ENCODE assay signal across 10 cellular contexts in genomic region chr11:1571760-1572199, GRCh38. TPM values are rescaled to one million over a fixed set of nuclear protein-coding genes. Genes with fewer than 3 reads are reported as not detected.
A peak's percentile ranks its signal among the peaks of the same experiment; 100 is the strongest.
DNase-seq lines count a peak whose midpoint lies in the region; ATAC-seq and TF ChIP-seq lines count a peak whose summit lies in the region.
"Had no signal": no experiment of that assay in that cellular context is flagged by ENCODE, and none has a peak within 500 bp of the region (broad histone marks: within the 10 kb centered on the region; RNA-seq: fewer than 3 reads in every experiment).

No MANE protein-coding gene starts in this region.

- POLR2A ChIA-PET in GM10248 (lab: Yijun Ruan, JAX), result no interaction called here
- POLR2A ChIA-PET in activated CD4-positive, alpha-beta memory T cell treated with anti-CD3 and anti-CD28 coated beads, Interleukin-2, amount 10 ng/mL, durations not matched to agents 7 days and 5 days (lab: Charles Lee), result no interaction called here

- H3K9me3 Mint-ChIP-seq in activated CD4-positive, alpha-beta memory T cell treated with anti-CD3 and anti-CD28 coated beads, Interleukin-2, amount 10 ng/mL, durations not matched to agents 7 days and 5 days, result no peaks in the 10 kb centered on the region
- H3K9me3 Mint-ChIP-seq: immature natural killer cell had no signal

- no peak overlapping the region for H2AFZ ChIP-seq in hepatocyte

- peaks cover 11% of the 10 kb centered on the region for H3K4me1 Mint-ChIP-seq in activated CD4-positive, alpha-beta memory T cell treated with anti-CD3 and anti-CD28 coated beads, Interleukin-2, amount 10 ng/mL, durations not matched to agents 7 days and 5 days

- H3K4me1 ChIP-seq in Peyer's patch (peaks cover 6 to 67% (median 25%) of the 10 kb centered on the region in 4 donors), hepatocyte (ENCODE audit: insufficient read depth) (peaks cover 17% of the 10 kb centered on the region)

- H3K79me2 ChIP-seq in hepatocyte, result peaks cover 20% of the 10 kb centered on the region

- DNase-seq in GM10248 (ENCODE audit: extremely low spot score), result peak; percentile 15
- no peak for DNase-seq in Peyer's patch
- no peak for DNase-seq in hepatocyte (ENCODE audit: low spot score)
- DNase-seq in stimulated activated CD4-positive, alpha-beta T cell treated with anti-CD3 and anti-CD28 coated beads, Interleukin-4, amount 100 ng/mL, for 24 hours, result no peak
- DNase-seq in DMS 273 (lab: John Stamatoyannopoulos, UW; ENCODE audit: unreplicated experiment), result no peak
- no peak for DNase-seq in activated CD4-positive, alpha-beta memory T cell treated with anti-CD3 and anti-CD28 coated beads, Interleukin-2, amount 10 ng/mL, durations not matched to agents 7 days and 5 days

- no peaks in the 10 kb centered on the region for H3K36me3 Mint-ChIP-seq in activated CD4-positive, alpha-beta memory T cell treated with anti-CD3 and anti-CD28 coated beads, Interleukin-2, amount 10 ng/mL, durations not matched to agents 7 days and 5 days (ENCODE audit: low read depth)
- H3K36me3 Mint-ChIP-seq: immature natural killer cell had no signal

- H3K27ac Mint-ChIP-seq in activated CD4-positive, alpha-beta memory T cell treated with anti-CD3 and anti-CD28 coated beads, Interleukin-2, amount 10 ng/mL, durations not matched to agents 7 days and 5 days, result no peak overlapping the region

- H3K27ac ChIP-seq in Peyer's patch (peak overlapping the region; percentile 38 to 97 (median 74)), hepatocyte (peak overlapping the region; percentile 69), skin epidermis (peak overlapping the region in 9 of 21 experiments; percentile 31 to 78 (median 55))

- H4K20me1 ChIP-seq in hepatocyte (ENCODE audit: insufficient read depth, poor library complexity, severe bottlenecking), result peaks cover 39% of the 10 kb centered on the region

- no peak for ATAC-seq in HG03135 (IDR thresholded peaks at IDR 0.05; ENCODE audit: unreplicated experiment)

- H3K9me3 ChIP-seq in Peyer's patch, result no peaks in the 10 kb centered on the region
- H3K9me3 ChIP-seq in hepatocyte (ENCODE audit: low read depth), result no peaks in the 10 kb centered on the region

- no peak for TF ChIP-seq POLR2A in Peyer's patch (IDR thresholded peaks at IDR 0.05)

- peak overlapping the region; percentile 92 for H3K4me2 ChIP-seq in hepatocyte

- H3K36me3 ChIP-seq in Peyer's patch, result no peaks in the 10 kb centered on the region
- no peaks in the 10 kb centered on the region for H3K36me3 ChIP-seq in hepatocyte (replicated peaks; ENCODE audit: insufficient read depth, low read depth)

- CTCF ChIA-PET in GM10248 (lab: Yijun Ruan, JAX), result no interaction called here
- CTCF ChIA-PET in activated CD4-positive, alpha-beta memory T cell treated with anti-CD3 and anti-CD28 coated beads, Interleukin-2, amount 10 ng/mL, durations not matched to agents 7 days and 5 days (lab: Charles Lee), result no interaction called here

- H3K4me3 Mint-ChIP-seq in activated CD4-positive, alpha-beta memory T cell treated with anti-CD3 and anti-CD28 coated beads, Interleukin-2, amount 10 ng/mL, durations not matched to agents 7 days and 5 days, result no peak overlapping the region

- H3K4me3 ChIP-seq in Peyer's patch (peak overlapping the region; percentile 48 to 88 (median 74)), hepatocyte (no peak overlapping the region), skin epidermis (peak overlapping the region; percentile 39 to 60 (median 52))

- H3K27me3 ChIP-seq in Peyer's patch (no peaks in the 10 kb centered on the region), hepatocyte (peaks cover 20% of the 10 kb centered on the region)

- H3K9me2 ChIP-seq in hepatocyte (replicated peaks; ENCODE audit: insufficient read depth), result no peaks in the 10 kb centered on the region

- peaks cover 35% of the 10 kb centered on the region for H3K27me3 Mint-ChIP-seq in activated CD4-positive, alpha-beta memory T cell treated with anti-CD3 and anti-CD28 coated beads, Interleukin-2, amount 10 ng/mL, durations not matched to agents 7 days and 5 days

- WGBS in hepatocyte (ENCODE audit: low lambda C conversion rate, missing lambda C conversion rate), result 1% methylated on average over 12 of the region's 91 CpGs

- no peak for TF ChIP-seq CTCF in GM10248 (IDR thresholded peaks at IDR 0.05; ENCODE audit: control extremely low read depth, extremely low read depth, low read depth, missing control alignments)
- TF ChIP-seq CTCF in Peyer's patch (IDR thresholded peaks at IDR 0.05), result no peak
- TF ChIP-seq CTCF in hepatocyte (IDR thresholded peaks at IDR 0.05; ENCODE audit: poor library complexity), result no peak

RNA-seq across cellular contexts. Expression of gene DUSP8, which starts 0.3 kb away (rescaled TPM):
- 10 to 100 TPM in 3 of 4 donors, 1 to 10 TPM in 1; 2.5 to 18.4 (median 13.2) TPM for total RNA-seq in Peyer's patch
- 7.9 and 8.0 TPM in 2 replicates for total RNA-seq in hepatocyte
- 13.0 and 17.7 TPM in 2 replicates for polyA plus RNA-seq in hepatocyte
- 1 to 10 TPM; 2.6 to 2.7 TPM for total RNA-seq in activated CD4-positive, alpha-beta memory T cell treated with anti-CD3 and anti-CD28 coated beads, Interleukin-2, amount 10 ng/mL, durations not matched to agents 7 days and 5 days

RNA-seq across cellular contexts. Expression of gene KRTAP5-1, which starts 13.3 kb away (rescaled TPM):
- total RNA-seq in Peyer's patch (not detected), hepatocyte (not detected in 2 replicates)
- 0.28 TPM in 1 of 2 replicates, not detected in the other for polyA plus RNA-seq in hepatocyte
- not detected for total RNA-seq in activated CD4-positive, alpha-beta memory T cell treated with anti-CD3 and anti-CD28 coated beads, Interleukin-2, amount 10 ng/mL, durations not matched to agents 7 days and 5 days
- total RNA-seq: G401 had no signal
- polyA plus RNA-seq: immature natural killer cell had no signal

RNA-seq across cellular contexts. Expression of gene KRTAP5-2, which starts 26.3 kb away (rescaled TPM):
- total RNA-seq in Peyer's patch (not detected), hepatocyte (not detected in 2 replicates)
- polyA plus RNA-seq in hepatocyte, result not detected in 2 replicates
- not detected for total RNA-seq in activated CD4-positive, alpha-beta memory T cell treated with anti-CD3 and anti-CD28 coated beads, Interleukin-2, amount 10 ng/mL, durations not matched to agents 7 days and 5 days
- total RNA-seq: G401 had no signal
- polyA plus RNA-seq: immature natural killer cell had no signal

RNA-seq across cellular contexts. Expression of gene KRTAP5-3, which starts 36.5 kb away (rescaled TPM):
- not detected for total RNA-seq in Peyer's patch
- not detected in 2 replicates for total RNA-seq in hepatocyte
- polyA plus RNA-seq in hepatocyte, result not detected in 2 replicates
- not detected for total RNA-seq in activated CD4-positive, alpha-beta memory T cell treated with anti-CD3 and anti-CD28 coated beads, Interleukin-2, amount 10 ng/mL, durations not matched to agents 7 days and 5 days
- total RNA-seq: G401 had no signal
- polyA plus RNA-seq: immature natural killer cell had no signal

RNA-seq across cellular contexts. Expression of gene KRTAP5-4, which starts 50.2 kb away (rescaled TPM):
- total RNA-seq in Peyer's patch (not detected), hepatocyte (not detected in 2 replicates)
- not detected in 2 replicates for polyA plus RNA-seq in hepatocyte
- not detected for total RNA-seq in activated CD4-positive, alpha-beta memory T cell treated with anti-CD3 and anti-CD28 coated beads, Interleukin-2, amount 10 ng/mL, durations not matched to agents 7 days and 5 days
- total RNA-seq: G401 had no signal
- polyA plus RNA-seq: immature natural killer cell had no signal
